ENCODE assay signal across 9 cellular contexts in genomic region chr19:58561373-58562125, GRCh38. TPM values are rescaled to one million over a fixed set of nuclear protein-coding genes. Genes with fewer than 3 reads are reported as not detected.
A peak's percentile ranks its signal among the peaks of the same experiment; 100 is the strongest.
DNase-seq lines count a peak whose midpoint lies in the region; TF ChIP-seq lines count a peak whose summit lies in the region.
"Had no signal": no experiment of that assay in that cellular context is flagged by ENCODE, and none has a peak within 500 bp of the region (broad histone marks: within the 10 kb centered on the region; RNA-seq: fewer than 3 reads in every experiment).

No MANE protein-coding gene starts in this region.

- H3K27me3 ChIP-seq in Loucy (ENCODE audit: insufficient read depth, low read length, poor library complexity, severe bottlenecking) (no peaks in the 10 kb centered on the region), duodenal mucosa (ENCODE audit: control insufficient read depth in 1 of 2, insufficient read depth in 2 of 2, low read length in 2 of 2) (no peaks in the 10 kb centered on the region)

- DNase-seq in neural crest cell (ENCODE audit: low read depth, low spot score) (no peak), T-helper 9 cell (no peak), islet precursor cell (no peak), DMS153 (lab: John Stamatoyannopoulos, UW) (no peak)
- DNase-seq in stimulated activated CD4-positive, alpha-beta T cell treated with anti-CD3 and anti-CD28 coated beads, Interleukin-4, amount 100 ng/mL, for 24 hours, result no peak
- DNase-seq: NCI-H510A had no signal

- H3K9me2 ChIP-seq in Loucy (replicated peaks; ENCODE audit: low read depth, low read length), result no peaks in the 10 kb centered on the region

- H3K27ac ChIP-seq in C4-2B (peak overlapping the region; percentile 63), duodenal mucosa (ENCODE audit: low read depth, low read length) (no peak overlapping the region)

- peaks cover 37% of the 10 kb centered on the region for H3K4me1 Mint-ChIP-seq in neural crest cell

- H2AFZ ChIP-seq in Loucy (ENCODE audit: low read length), result no peak overlapping the region

- no peaks in the 10 kb centered on the region for H3K9me3 Mint-ChIP-seq in neural crest cell

- H3K36me3 Mint-ChIP-seq in neural crest cell (ENCODE audit: low read depth), result peaks cover 12% of the 10 kb centered on the region

- H4K20me1 ChIP-seq in Loucy (ENCODE audit: insufficient read depth, low read length, poor library complexity, severe bottlenecking), result peaks cover 16% of the 10 kb centered on the region

- TF ChIP-seq CTCF in C4-2B (conservative IDR thresholded peaks at IDR 0.05), result no peak
- no peak for TF ChIP-seq CTCF in Loucy (conservative IDR thresholded peaks at IDR 0.05; ENCODE audit: low read length)
- no peak for TF ChIP-seq CTCF in neural crest cell (conservative IDR thresholded peaks at IDR 0.05)

- H3K4me1 ChIP-seq in Loucy (ENCODE audit: insufficient read depth, low read length, poor library complexity, severe bottlenecking) (peaks cover 42% of the 10 kb centered on the region), duodenal mucosa (ENCODE audit: control insufficient read depth in 1 of 2, insufficient read depth in 2 of 2, low read length in 2 of 2) (peaks cover 42 to 46% of the 10 kb centered on the region in 2 donors)

- no peak overlapping the region for H3K27ac Mint-ChIP-seq in neural crest cell (ENCODE audit: unreplicated experiment)

- H3K36me3 ChIP-seq in Loucy (ENCODE audit: insufficient read depth, low read length) (peaks cover 3% of the 10 kb centered on the region; the same call in 1 of the 2 replicates), duodenal mucosa (ENCODE audit: control insufficient read depth in 1 of 2, insufficient read depth in 2 of 2, low read length in 2 of 2) (peaks cover 3 to 4% of the 10 kb centered on the region in 2 donors)

- H3K9ac ChIP-seq in Loucy (ENCODE audit: low read depth, low read length, poor library complexity, severe bottlenecking) (peak overlapping the region; percentile 99), duodenal mucosa (ENCODE audit: low read depth in 1 of 2, low read length in 2 of 2) (peak overlapping the region; percentile 39 to 65)

- peaks cover 7% of the 10 kb centered on the region; the same call in 1 of the 2 replicates for H3F3A ChIP-seq in Loucy (ENCODE audit: low read depth)

- peaks cover 7% of the 10 kb centered on the region for H3K27me3 Mint-ChIP-seq in neural crest cell (ENCODE audit: low read depth)

- H3K9me3 ChIP-seq in Loucy (ENCODE audit: insufficient read depth, low read depth, low read length) (no peaks in the 10 kb centered on the region), duodenal mucosa (ENCODE audit: control insufficient read depth in 1 of 2, low read length in 2 of 2) (no peaks in the 10 kb centered on the region)

- H3K79me2 ChIP-seq in Loucy (ENCODE audit: insufficient read depth, low read length), result peaks cover 33% of the 10 kb centered on the region

- peak overlapping the region; percentile 96 for H3K4me2 ChIP-seq in Loucy (ENCODE audit: low read depth, low read length, poor library complexity, severe bottlenecking)

- H3K4me3 Mint-ChIP-seq in neural crest cell, result peak overlapping the region; percentile 68

- H3K4me3 ChIP-seq in Loucy (ENCODE audit: low read length, poor library complexity, severe bottlenecking), result no peak overlapping the region
- H3K4me3 ChIP-seq in duodenal mucosa (ENCODE audit: low read depth in 1 of 2, low read length in 2 of 2), result peak overlapping the region; percentile 64 to 68

RNA-seq across cellular contexts. Expression of gene UBE2M, which starts 3.1 kb away (rescaled TPM):
- total RNA-seq in neural crest cell, result 113 and 119 TPM in 2 replicates

RNA-seq across cellular contexts. Expression of gene CHMP2A, which starts 6.6 kb away (rescaled TPM):
- total RNA-seq in neural crest cell, result 61.6 and 64.6 TPM in 2 replicates

RNA-seq across cellular contexts. Expression of gene MZF1, which starts 11.6 kb away (rescaled TPM):
- 40.5 and 43.3 TPM in 2 replicates for total RNA-seq in neural crest cell

RNA-seq across cellular contexts. Expression of gene TRIM28, which starts 17.7 kb away (rescaled TPM):
- 964 and 1,000 TPM in 2 replicates for total RNA-seq in neural crest cell

RNA-seq across cellular contexts. Expression of gene ZBTB45, which starts 41.9 kb away (rescaled TPM):
- total RNA-seq in neural crest cell, result 24.1 and 27.3 TPM in 2 replicates
